Comparison of ENCODE assay signal across 8 cellular contexts in genomic region chr6:64012351-64013060, GRCh38.
A peak's percentile ranks its signal among the peaks of the same experiment; 100 is the strongest.
DNase-seq lines count a peak whose midpoint lies in the region; ATAC-seq, FAIRE-seq and TF ChIP-seq lines count a peak whose summit lies in the region.

No MANE protein-coding gene starts in this region.

- no peaks in the 10 kb centered on the region for H3K36me3 Mint-ChIP-seq in nephron progenitor cell (ENCODE audit: low read depth)

- FAIRE-seq in endometrium (lab: Jason Lieb, UNC) = peak; percentile 94

- H3K27ac Mint-ChIP-seq in nephron progenitor cell = no peak overlapping the region

- H3K4me1 Mint-ChIP-seq in nephron progenitor cell = peaks cover 19% of the 10 kb centered on the region

- no peaks in the 10 kb centered on the region for H3K36me3 ChIP-seq in MG63

- TF ChIP-seq CTCF in 22Rv1 (IDR thresholded peaks at IDR 0.05) (peak; percentile 91), GM20000 (IDR thresholded peaks at IDR 0.05; ENCODE audit: extremely low read depth, missing control alignments) (peak; percentile 15), nephron progenitor cell (IDR thresholded peaks at IDR 0.05) (peak; percentile 66)

- peaks cover 2% of the 10 kb centered on the region for H3K27me3 Mint-ChIP-seq in nephron progenitor cell (ENCODE audit: low read depth, poor library complexity)

- DNase-seq in GM20000 (ENCODE audit: low spot score) (no peak), NCI-H524 treated with DMSO at 0.1 percent for 48 hours (lab: John Stamatoyannopoulos, UW) (peak; percentile 4), nephron progenitor cell (peak; percentile 13), MG63 (no peak)
- DNase-seq in activated T-cell treated with anti-CD3 and anti-CD28 coated beads, Interleukin-2, amount 50 U/mL, for 1 hour = no peak

- H3K4me3 Mint-ChIP-seq in nephron progenitor cell = no peak overlapping the region

- no peaks in the 10 kb centered on the region for H3K27me3 ChIP-seq in MG63

- ATAC-seq in HG02981 (IDR thresholded peaks at IDR 0.05; ENCODE audit: unreplicated experiment) = no peak

- no peak overlapping the region for H3K4me3 ChIP-seq in MG63

- H3K27ac ChIP-seq in 22Rv1 = no peak overlapping the region

- no peaks in the 10 kb centered on the region for H3K9me3 ChIP-seq in MG63

- peaks cover 3% of the 10 kb centered on the region for H3K9me3 Mint-ChIP-seq in nephron progenitor cell

Comparison
In these comparisons a context has a peak if more than half of its experiments do, and no peak if none do; other contexts are left out.
1. CTCF ChIP-seq: peak in every context shown above with its lines; median percentile 91 in 22Rv1; 66 in nephron progenitor cell; 15 in GM20000.
2. DNase-seq: peak in NCI-H524 treated with DMSO at 0.1 percent for 48 hours (single experiment) and nephron progenitor cell (single experiment); none in GM20000 (single experiment), MG63 (single experiment) and activated T-cell treated with anti-CD3 and anti-CD28 coated beads, Interleukin-2, amount 50 U/mL, for 1 hour (single experiment).